Comparison of ENCODE assay signal across 25 cellular contexts in the genomic region with DNA sequence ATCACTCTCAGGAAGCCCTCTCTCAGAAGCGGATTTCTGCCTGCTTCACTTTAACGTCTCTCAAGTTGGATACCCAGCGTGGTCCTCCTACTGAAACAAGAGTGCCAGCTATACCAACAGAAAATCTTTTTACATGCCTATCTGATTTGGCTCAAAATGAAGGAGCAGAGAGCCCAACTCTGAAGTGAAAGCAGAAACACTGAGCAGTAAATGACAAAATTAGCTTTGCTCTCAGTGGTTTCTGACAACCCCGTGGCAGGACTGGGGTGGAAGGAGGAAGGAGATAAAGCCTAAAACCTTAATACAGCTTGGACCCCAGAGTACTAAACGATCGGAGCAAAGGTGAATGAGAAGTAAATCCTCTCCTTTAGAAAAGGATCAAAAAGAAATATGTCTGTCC. TPM values are rescaled to one million over a fixed set of nuclear protein-coding genes. Genes with fewer than 3 reads are reported as not detected.
DNase-seq lines count a peak whose midpoint lies in the region; ATAC-seq and TF ChIP-seq lines count a peak whose summit lies in the region.
"Had no signal": no experiment of that assay in that cellular context is flagged by ENCODE, and none has a peak within 500 bp of the region (broad histone marks: within the 10 kb centered on the region; RNA-seq: fewer than 3 reads in every experiment).

No MANE protein-coding gene starts in this region.

- peak; percentile 53 for ATAC-seq in GM21367 (IDR thresholded peaks at IDR 0.05; ENCODE audit: unreplicated experiment)
- no peak for ATAC-seq in IMR-90 (ENCODE audit: low read depth)
- ATAC-seq: activated CD8-positive, alpha-beta T cell treated with anti-CD3 and anti-CD28 coated beads, Interleukin-2, amount 10 ng/mL, durations not matched to agents 7 days and 5 days; stimulated activated naive CD8-positive, alpha-beta T cell treated with anti-CD3 and anti-CD28 coated beads, Interleukin-15, amount 100 ng/mL, for 72 hours; upper lobe of right lung had no signal

- in situ Hi-C loops in IMR-90 (cut with MboI; ENCODE audit: low sequenced_read_pairs), result no loop called here

- CTCF ChIA-PET in IMR-90 (lab: Yijun Ruan, JAX), result no interaction called here

- no peaks in the 10 kb centered on the region for H4K20me1 ChIP-seq in IMR-90 (ENCODE audit: insufficient read depth, low read length)

- H3K4me3 ChIP-seq in IMR-90 (ENCODE audit: insufficient read depth, low read depth, low read length), result no peak overlapping the region
- peak overlapping the region; percentile 35 to 61 for H3K4me3 ChIP-seq in ascending aorta
- H3K4me3 ChIP-seq in subcutaneous abdominal adipose tissue (ENCODE audit: low read depth in 1 of 5, low read length in 5 of 5), result peak overlapping the region in 4 of 5 donors; percentile 12 to 48 (median 37)
- H3K4me3 ChIP-seq: SK-N-MC, upper lobe of right lung had no signal

- DNase-seq in IMR-90 (no peak), ascending aorta (ENCODE audit: low spot score in 2 of 2) (no peak), COLO829 (ENCODE audit: low spot score) (no peak), iPS-NIHi7 (ENCODE audit: extremely low spot score) (no peak)
- DNase-seq in activated T-helper 1 cell treated with anti-CD3 and anti-CD28 coated beads, Interleukin-12 subunit alpha, Interleukin-12 subunit beta, Interleukin-2, Interleukin-4 antibody, amounts not matched to agents 30 ng/mL and 10 ng/mL and 1 ng/mL, durations not matched to agents 14 hours and 24 hours and 36 hours (ENCODE audit: low spot score), result no peak
- DNase-seq: activated CD8-positive, alpha-beta T cell treated with anti-CD3 and anti-CD28 coated beads, Interleukin-2, amount 10 ng/mL, durations not matched to agents 7 days and 5 days; activated naive CD4-positive, alpha-beta T cell treated with Interleukin-2 at 50 U/mL for 16 hours; activated T-cell treated with anti-CD3 and anti-CD28 coated beads, Interleukin-2, amount 50 U/mL, for 24 hours; anterior cingulate cortex; cerebellar nuclear complex; erythroblast; foreskin melanocyte; HCEC 1CT; hippocampal formation; NCI-H1694 treated with DMSO at 0.1 percent for 48 hours; NCI-H2227 treated with DMSO at 0.1 percent for 48 hours; NCI-H748 treated with DMSO at 0.1 percent for 48 hours; stimulated activated CD4-positive, alpha-beta T cell treated with anti-CD3 and anti-CD28 coated beads, Interleukin-4, amount 100 ng/mL, for 1 hour; stimulated activated naive CD8-positive, alpha-beta T cell treated with anti-CD3 and anti-CD28 coated beads, Interleukin-15, amount 100 ng/mL, for 72 hours; upper lobe of right lung had no signal

- no peak overlapping the region for H3K4me3 Mint-ChIP-seq in activated T-helper 1 cell treated with anti-CD3 and anti-CD28 coated beads, Interleukin-12 subunit alpha, Interleukin-12 subunit beta, Interleukin-2, Interleukin-4 antibody, amounts not matched to agents 30 ng/mL and 10 ng/mL and 1 ng/mL, durations not matched to agents 14 hours and 24 hours and 36 hours
- H3K4me3 Mint-ChIP-seq: activated CD8-positive, alpha-beta T cell treated with anti-CD3 and anti-CD28 coated beads, Interleukin-2, amount 10 ng/mL, durations not matched to agents 7 days and 5 days; activated T-cell treated with anti-CD3 and anti-CD28 coated beads, Interleukin-2, amount 50 U/mL, for 24 hours; IgD-negative memory B cell; stimulated activated naive CD8-positive, alpha-beta T cell treated with anti-CD3 and anti-CD28 coated beads, Interleukin-15, amount 100 ng/mL, for 72 hours had no signal

- no peaks in the 10 kb centered on the region for H3K9me1 ChIP-seq in IMR-90 (ENCODE audit: insufficient read depth, low read length)

- H3K27ac Mint-ChIP-seq in activated T-helper 1 cell treated with anti-CD3 and anti-CD28 coated beads, Interleukin-12 subunit alpha, Interleukin-12 subunit beta, Interleukin-2, Interleukin-4 antibody, amounts not matched to agents 30 ng/mL and 10 ng/mL and 1 ng/mL, durations not matched to agents 14 hours and 24 hours and 36 hours, result no peak overlapping the region
- H3K27ac Mint-ChIP-seq: activated CD8-positive, alpha-beta T cell treated with anti-CD3 and anti-CD28 coated beads, Interleukin-2, amount 10 ng/mL, durations not matched to agents 7 days and 5 days; activated T-cell treated with anti-CD3 and anti-CD28 coated beads, Interleukin-2, amount 50 U/mL, for 24 hours; IgD-negative memory B cell; stimulated activated naive CD8-positive, alpha-beta T cell treated with anti-CD3 and anti-CD28 coated beads, Interleukin-15, amount 100 ng/mL, for 72 hours had no signal

- no peaks in the 10 kb centered on the region for H3K36me3 Mint-ChIP-seq in activated T-helper 1 cell treated with anti-CD3 and anti-CD28 coated beads, Interleukin-12 subunit alpha, Interleukin-12 subunit beta, Interleukin-2, Interleukin-4 antibody, amounts not matched to agents 30 ng/mL and 10 ng/mL and 1 ng/mL, durations not matched to agents 14 hours and 24 hours and 36 hours (ENCODE audit: low read depth)
- H3K36me3 Mint-ChIP-seq: IgD-negative memory B cell had no signal

- H3K9me3 Mint-ChIP-seq in activated T-helper 1 cell treated with anti-CD3 and anti-CD28 coated beads, Interleukin-12 subunit alpha, Interleukin-12 subunit beta, Interleukin-2, Interleukin-4 antibody, amounts not matched to agents 30 ng/mL and 10 ng/mL and 1 ng/mL, durations not matched to agents 14 hours and 24 hours and 36 hours, result no peaks in the 10 kb centered on the region
- H3K9me3 Mint-ChIP-seq: activated T-cell treated with anti-CD3 and anti-CD28 coated beads, Interleukin-2, amount 50 U/mL, for 24 hours; stimulated activated naive CD8-positive, alpha-beta T cell treated with anti-CD3 and anti-CD28 coated beads, Interleukin-15, amount 100 ng/mL, for 72 hours had no signal

- H4K91ac ChIP-seq in IMR-90 (ENCODE audit: insufficient read depth, low read depth, low read length), result peak overlapping the region; percentile 28; the same call in 1 of the 2 replicates

- no peak overlapping the region for H4K5ac ChIP-seq in IMR-90 (ENCODE audit: low read depth, low read length)

- H3K27ac ChIP-seq in IMR-90 (ENCODE audit: insufficient read depth, low read length), result no peak overlapping the region
- no peak overlapping the region for H3K27ac ChIP-seq in ascending aorta
- H3K27ac ChIP-seq in subcutaneous abdominal adipose tissue (ENCODE audit: low read depth, low read length), result no peak overlapping the region
- H3K27ac ChIP-seq: neutrophil, SK-N-MC, upper lobe of right lung had no signal

- no peak for TF ChIP-seq RAD21 in IMR-90 (IDR thresholded peaks at IDR 0.05; ENCODE audit: low read length)

- BruUV-seq in IMR-90 (replicated peaks; lab: Mats Ljungman, UMichigan), result no TSS peak

- dilution Hi-C loops in IMR-90 (cut with HindIII; ENCODE audit: low sequenced_read_pairs, unreplicated experiment), result no loop called here

- WGBS in IMR-90 (ENCODE audit: extremely low coverage in 2 of 2, insufficient read length in 1 of 2), 2 experiments, result no CpG with 5 or more reads among the region's 6 CpGs

- H3K27me3 ChIP-seq in IMR-90 (ENCODE audit: control insufficient read depth, insufficient read depth, low read length) (no peaks in the 10 kb centered on the region), ascending aorta (no peaks in the 10 kb centered on the region), subcutaneous abdominal adipose tissue (ENCODE audit: control insufficient read depth in 5 of 5, insufficient read depth in 4 of 5, low read length in 5 of 5) (no peaks in the 10 kb centered on the region)
- H3K27me3 ChIP-seq: upper lobe of right lung had no signal

- no peak overlapping the region for H2AK9ac ChIP-seq in IMR-90 (replicated peaks; ENCODE audit: low read depth, low read length, poor library complexity)

- H3K14ac ChIP-seq in IMR-90 (replicated peaks; ENCODE audit: low read depth, low read length), result 0 out of 2 replicates have a peak overlapping the region, but pooled peaks have one; percentile 19

- H3K9me3 ChIP-seq in IMR-90 (ENCODE audit: control insufficient read depth, insufficient read depth, low read length) (no peaks in the 10 kb centered on the region), ascending aorta (no peaks in the 10 kb centered on the region), subcutaneous abdominal adipose tissue (ENCODE audit: control insufficient read depth in 5 of 5, low read length in 5 of 5) (no peaks in the 10 kb centered on the region)
- H3K9me3 ChIP-seq: neutrophil, upper lobe of right lung had no signal

- intact Hi-C loops in IMR-90 (cut with micrococcal nuclease), result loop anchor here (10.0 kb wide), 1 partner anchor 816 kb away; no protein-coding TSS in a partner anchor
- intact Hi-C loops in ascending aorta (cut with DNase I), result no loop called here
- intact Hi-C loops in activated T-helper 1 cell treated with anti-CD3 and anti-CD28 coated beads, Interleukin-12 subunit alpha, Interleukin-12 subunit beta, Interleukin-2, Interleukin-4 antibody, amounts not matched to agents 30 ng/mL and 10 ng/mL and 1 ng/mL, durations not matched to agents 14 hours and 24 hours and 36 hours (cut with micrococcal nuclease), result no loop called here

- no peak for TF ChIP-seq POLR2A in IMR-90 (IDR thresholded peaks at IDR 0.05; ENCODE audit: low read depth, low read length)

- POLR2A ChIA-PET in IMR-90 (lab: Charles Lee; ENCODE audit: unreplicated experiment), result no interaction called here

- no peak overlapping the region for H3K56ac ChIP-seq in IMR-90 (ENCODE audit: extremely low read depth, insufficient read depth, low read length)

- H3K4me2 ChIP-seq in IMR-90 (ENCODE audit: low read depth, low read length), result no peak overlapping the region

- H3K9ac ChIP-seq in IMR-90 (ENCODE audit: low read depth, low read length) (no peak overlapping the region), subcutaneous abdominal adipose tissue (ENCODE audit: low read length in 5 of 5) (peak overlapping the region in 1 of 5 donors; percentile 32)

- H2BK5ac ChIP-seq in IMR-90 (ENCODE audit: low read depth, low read length, poor library complexity, severe bottlenecking), result no peak overlapping the region

- no peak overlapping the region for H2BK15ac ChIP-seq in IMR-90 (ENCODE audit: low read depth, low read length)

- H3K79me1 ChIP-seq in IMR-90 (ENCODE audit: low read depth in 1 of 2, low read length in 2 of 2), result no peaks in the 10 kb centered on the region

- peak overlapping the region; percentile 79 for H2BK20ac ChIP-seq in IMR-90 (ENCODE audit: low read depth, low read length)

- H3K4me1 ChIP-seq in IMR-90 (ENCODE audit: control insufficient read depth, insufficient read depth, low read length) (peaks cover 3% of the 10 kb centered on the region; the same call in 1 of the 2 replicates), ascending aorta (no peaks in the 10 kb centered on the region), subcutaneous abdominal adipose tissue (ENCODE audit: control insufficient read depth in 5 of 5, insufficient read depth in 5 of 5, low read length in 5 of 5) (no peaks in the 10 kb centered on the region)
- H3K4me1 ChIP-seq: upper lobe of right lung had no signal

- 0 out of 2 replicates have a peak overlapping the region, but pooled peaks have one; percentile 68 for H3K23ac ChIP-seq in IMR-90 (ENCODE audit: low read depth, low read length)

- no peak overlapping the region for H2AK5ac ChIP-seq in IMR-90 (ENCODE audit: low read depth, low read length)

- no peak overlapping the region; the same call in 1 of the 2 replicates for H3K4ac ChIP-seq in IMR-90 (ENCODE audit: low read depth, low read length)

- no peaks in the 10 kb centered on the region for H3K4me1 Mint-ChIP-seq in activated T-helper 1 cell treated with anti-CD3 and anti-CD28 coated beads, Interleukin-12 subunit alpha, Interleukin-12 subunit beta, Interleukin-2, Interleukin-4 antibody, amounts not matched to agents 30 ng/mL and 10 ng/mL and 1 ng/mL, durations not matched to agents 14 hours and 24 hours and 36 hours (ENCODE audit: low read depth)
- H3K4me1 Mint-ChIP-seq: IgD-negative memory B cell; stimulated activated naive CD8-positive, alpha-beta T cell treated with anti-CD3 and anti-CD28 coated beads, Interleukin-15, amount 100 ng/mL, for 72 hours had no signal

- no peak overlapping the region for H2AFZ ChIP-seq in IMR-90 (replicated peaks; ENCODE audit: low read length, poor library complexity)

- peak overlapping the region in 1 of 2 experiments; percentile 69; a peak in 2 of 4 replicates for H4K8ac ChIP-seq in IMR-90 (ENCODE audit: low read depth in 2 of 2, low read length in 2 of 2)

- H3K36me3 ChIP-seq in IMR-90 (ENCODE audit: control insufficient read depth, insufficient read depth, low read length), result no peaks in the 10 kb centered on the region
- H3K36me3 ChIP-seq in ascending aorta, result no peaks in the 10 kb centered on the region
- H3K36me3 ChIP-seq in subcutaneous abdominal adipose tissue (ENCODE audit: control insufficient read depth in 5 of 5, insufficient read depth in 5 of 5, low read length in 5 of 5), result no peaks in the 10 kb centered on the region
- H3K36me3 ChIP-seq: neutrophil, upper lobe of right lung had no signal

- peak overlapping the region; percentile 30; the same call in 1 of the 2 replicates for H2BK120ac ChIP-seq in IMR-90 (ENCODE audit: low read depth, low read length)

- peaks cover 6% of the 10 kb centered on the region for H3K27me3 Mint-ChIP-seq in activated T-helper 1 cell treated with anti-CD3 and anti-CD28 coated beads, Interleukin-12 subunit alpha, Interleukin-12 subunit beta, Interleukin-2, Interleukin-4 antibody, amounts not matched to agents 30 ng/mL and 10 ng/mL and 1 ng/mL, durations not matched to agents 14 hours and 24 hours and 36 hours (ENCODE audit: insufficient read depth)

- TF ChIP-seq CTCF in IMR-90 (conservative IDR thresholded peaks at IDR 0.05; ENCODE audit: low read depth, low read length) (no peak), ascending aorta (IDR thresholded peaks at IDR 0.05) (no peak)

- H3K18ac ChIP-seq in IMR-90 (ENCODE audit: low read depth, low read length), result no peak overlapping the region

RNA-seq across cellular contexts. Expression of gene GPR37, which starts 25.1 kb away (rescaled TPM):
- 9.2 and 9.3 TPM in 2 replicates for total RNA-seq in IMR-90 (2012; rRNA removed)
- polyA plus RNA-seq in IMR-90 (2012; rRNA removed), result 3.8 and 4.6 TPM in 2 replicates
- polyA plus RNA-seq in IMR-90 (2012; cell fraction: cytosol; rRNA removed), result 2.5 and 4.0 TPM in 2 replicates
- 0.79 and 1.4 TPM in 2 replicates for polyA plus RNA-seq in IMR-90 (2012; cell fraction: nucleus; rRNA removed; ENCODE audit: low replicate concordance)
- total RNA-seq in ascending aorta, result not detected
- total RNA-seq in activated T-helper 1 cell treated with anti-CD3 and anti-CD28 coated beads, Interleukin-12 subunit alpha, Interleukin-12 subunit beta, Interleukin-2, Interleukin-4 antibody, amounts not matched to agents 30 ng/mL and 10 ng/mL and 1 ng/mL, durations not matched to agents 14 hours and 24 hours and 36 hours, result not detected in 2 replicates
- total RNA-seq: activated CD8-positive, alpha-beta T cell treated with anti-CD3 and anti-CD28 coated beads, Interleukin-2, amount 10 ng/mL, durations not matched to agents 7 days and 5 days had no signal
- polyA plus RNA-seq: IgD-negative memory B cell had no signal

Comparison
In these comparisons a context has a peak if more than half of its experiments do, and no peak if none do; other contexts are left out.
1. RNA of gene GPR37, which starts 25.1 kb away (total RNA-seq): 9.2 to 9.3 TPM in IMR-90; not detected in ascending aorta (single experiment) and not detected in activated T-helper 1 cell treated with anti-CD3 and anti-CD28 coated beads, Interleukin-12 subunit alpha, Interleukin-12 subunit beta, Interleukin-2, Interleukin-4 antibody, amounts not matched to agents 30 ng/mL and 10 ng/mL and 1 ng/mL, durations not matched to agents 14 hours and 24 hours and 36 hours; every median in the first group is over 10 times any median in the second.